In genomic region chr12:24952389-24952788, GRCh38 we compare ENCODE assay signal across 1 cellular context.
TF ChIP-seq lines count a peak whose summit lies in the region.

No MANE protein-coding gene starts in this region.

TF ChIP-seq in H1, 55 proteins besides CTCF, POLR2A, EP300 and RAD21:
- TF ChIP-seq USF2 (IDR thresholded peaks at IDR 0.05; ENCODE audit: low read length) (no peak), TBP (IDR thresholded peaks at IDR 0.05; ENCODE audit: low read depth, low read length) (no peak), SIX5 (IDR thresholded peaks at IDR 0.05; ENCODE audit: low read depth, low read length) (no peak), ATF3 (IDR thresholded peaks at IDR 0.05; ENCODE audit: insufficient read depth, low read depth, low read length) (no peak), GABPA (IDR thresholded peaks at IDR 0.05; ENCODE audit: borderline replicate concordance, insufficient read depth, low read length) (no peak), CHD1 (IDR thresholded peaks at IDR 0.05; ENCODE audit: low read depth, low read length) (no peak), FOSL1 (IDR thresholded peaks at IDR 0.05; ENCODE audit: insufficient read depth, low read depth, low read length) (no peak), SP4 (IDR thresholded peaks at IDR 0.05; ENCODE audit: low read length) (no peak), BACH1 (IDR thresholded peaks at IDR 0.05; ENCODE audit: low read length) (no peak), SRF (IDR thresholded peaks at IDR 0.05; ENCODE audit: low read depth, low read length) (no peak), MAFK (IDR thresholded peaks at IDR 0.05; ENCODE audit: low read depth, low read length) (no peak), PHF8 (conservative IDR thresholded peaks at IDR 0.05; ENCODE audit: low read depth, low read length) (no peak)
